Comparison of ENCODE assay signal across 9 cellular contexts in the genomic region with DNA sequence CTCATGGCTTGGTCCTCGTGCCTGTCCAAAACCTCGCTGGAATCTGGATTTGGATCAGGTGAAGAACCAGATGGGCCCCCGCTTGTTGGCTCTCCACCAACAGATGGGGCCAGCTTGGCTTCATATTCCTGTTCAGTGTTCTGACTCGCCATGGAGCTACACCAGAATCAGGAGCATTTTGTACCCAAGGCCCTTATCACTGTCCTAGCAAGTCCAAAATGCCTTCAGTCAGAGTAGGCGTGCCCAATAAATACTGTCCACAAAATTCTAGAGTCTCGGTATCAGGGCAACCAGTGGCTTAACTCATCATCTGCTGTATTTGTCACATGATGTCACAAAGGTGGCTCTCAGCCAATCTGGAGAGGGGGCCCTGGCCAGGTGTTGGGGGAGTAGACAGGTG. TPM values are rescaled to one million over a fixed set of nuclear protein-coding genes. Genes with fewer than 3 reads are reported as not detected.
"Had no signal": no experiment of that assay in that cellular context is flagged by ENCODE, and none has a peak within 500 bp of the region (broad histone marks: within the 10 kb centered on the region; RNA-seq: fewer than 3 reads in every experiment).

Gene HSFX3 (minus strand): TSS at position 224 of the 400 bp plus-strand sequence. CDS start 72 bp downstream, at position 152.

RNA-seq across cellular contexts. Expression of gene HSFX3, which starts in this region (rescaled TPM):
- total RNA-seq: activated CD4-positive, alpha-beta T cell treated with anti-CD3 and anti-CD28 coated beads for 36 hours; activated CD4-positive, alpha-beta T cell treated with anti-CD3 and anti-CD28 coated beads, Interleukin-2, amount 10 ng/mL, durations not matched to agents 7 days and 5 days; activated CD8-positive, alpha-beta memory T cell treated with anti-CD3 and anti-CD28 coated beads for 36 hours; activated naive CD4-positive, alpha-beta T cell treated with anti-CD3 and anti-CD28 coated beads, Interleukin-2, amount 50 U/mL, for 72 hours; activated naive CD8-positive, alpha-beta T cell treated with anti-CD3 and anti-CD28 coated beads for 36 hours; ascending aorta; chondrocyte; WTC11 had no signal
- polyA plus RNA-seq: adipose tissue had no signal
